10 cellular contexts compared by ENCODE assay signal in the genomic region with DNA sequence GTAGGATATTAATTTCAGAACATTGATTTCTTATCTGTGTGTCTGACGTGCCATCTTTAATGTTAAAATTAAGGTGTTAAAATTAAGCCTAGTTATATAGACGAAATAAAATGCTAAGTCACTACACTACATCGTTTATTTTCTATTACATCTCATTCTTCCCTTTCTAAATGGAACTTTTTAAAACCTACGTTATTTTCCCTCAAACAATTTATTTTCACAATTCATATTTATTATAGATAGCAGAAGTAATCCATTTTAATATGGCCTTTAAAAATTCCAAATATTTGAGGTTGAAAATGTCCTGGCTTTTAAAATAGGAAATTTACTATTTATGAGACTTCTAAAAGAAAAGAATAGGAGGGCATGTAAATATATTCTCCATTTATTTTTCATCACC. TPM values are rescaled to one million over a fixed set of nuclear protein-coding genes. Genes with fewer than 3 reads are reported as not detected.
"Had no signal": no experiment of that assay in that cellular context is flagged by ENCODE, and none has a peak within 500 bp of the region (broad histone marks: within the 10 kb centered on the region; RNA-seq: fewer than 3 reads in every experiment).

No MANE protein-coding gene starts in this region.

RNA-seq across cellular contexts. Expression of a gene that starts 2.1 kb away (rescaled TPM):
- total RNA-seq: stomach, subcutaneous adipose tissue, temporal lobe, testis, tibial nerve, transverse colon, upper lobe of right lung, ureter, urinary bladder, uterus had no signal
- polyA plus RNA-seq: stomach, urinary bladder had no signal
